9 cellular contexts compared by ENCODE assay signal in genomic region chr17:6940186-6940649, GRCh38. TPM values are rescaled to one million over a fixed set of nuclear protein-coding genes. Genes with fewer than 3 reads are reported as not detected.
DNase-seq lines count a peak whose midpoint lies in the region; ATAC-seq and TF ChIP-seq lines count a peak whose summit lies in the region.
"Had no signal": no experiment of that assay in that cellular context is flagged by ENCODE, and none has a peak within 500 bp of the region (broad histone marks: within the 10 kb centered on the region; RNA-seq: fewer than 3 reads in every experiment).

No MANE protein-coding gene starts in this region.

- no peak for TF ChIP-seq CTCF in CD8-positive, alpha-beta T cell (IDR thresholded peaks at IDR 0.05)
- TF ChIP-seq CTCF in osteoblast (IDR thresholded peaks at IDR 0.05; ENCODE audit: extremely low read depth, low read depth, low read length) (no peak), foreskin keratinocyte (conservative IDR thresholded peaks at IDR 0.05) (no peak)

- no peak for DNase-seq in CD8-positive, alpha-beta T cell
- DNase-seq in NCI-H2029 (lab: John Stamatoyannopoulos, UW) (peak; percentile 38), caudate nucleus (lab: John Stamatoyannopoulos, UW) (peak in 23 of 61 donors; percentile 0 to 38 (median 7)), osteoblast (ENCODE audit: insufficient read length, low spot score, missing footprints) (no peak), foreskin keratinocyte (no peak), NK-92 (lab: John Stamatoyannopoulos, UW; ENCODE audit: unreplicated experiment) (no peak), SKM-1 treated with dmso at 0.1 percent for 144 hours (lab: John Stamatoyannopoulos, UW; ENCODE audit: unreplicated experiment) (no peak)
- DNase-seq in stimulated activated CD4-positive, alpha-beta T cell treated with anti-CD3 and anti-CD28 coated beads, Interleukin-2, amount 100 ng/mL, for 48 hours = no peak
- DNase-seq: effector memory CD4-positive, alpha-beta T cell had no signal

- ATAC-seq in CD8-positive, alpha-beta T cell = peak; percentile 51
- ATAC-seq in foreskin keratinocyte = no peak

- no peaks in the 10 kb centered on the region for H3K9me3 ChIP-seq in CD8-positive, alpha-beta T cell (ENCODE audit: low read length)
- no peaks in the 10 kb centered on the region for H3K9me3 ChIP-seq in osteoblast (ENCODE audit: low read depth, low read length)

- H3K27ac ChIP-seq in CD8-positive, alpha-beta T cell (ENCODE audit: low read depth, low read length) = peak overlapping the region; percentile 27
- H3K27ac ChIP-seq in caudate nucleus (ENCODE audit: low read depth, low read length) = peak overlapping the region; percentile 36
- H3K27ac ChIP-seq in osteoblast (ENCODE audit: low read depth, low read length) = peak overlapping the region; percentile 51
- H3K27ac ChIP-seq in foreskin keratinocyte = no peak overlapping the region

- H3K27me3 Mint-ChIP-seq in CD8-positive, alpha-beta T cell (ENCODE audit: low read depth) = no peaks in the 10 kb centered on the region

- H3K36me3 Mint-ChIP-seq in CD8-positive, alpha-beta T cell = no peaks in the 10 kb centered on the region

- intact Hi-C loops in CD8-positive, alpha-beta T cell (cut with DNase I, micrococcal nuclease) = no loop called here

- no peaks in the 10 kb centered on the region for H3K4me1 ChIP-seq in CD8-positive, alpha-beta T cell (ENCODE audit: insufficient read depth, low read length)
- H3K4me1 ChIP-seq in osteoblast (ENCODE audit: insufficient read depth, low read length) (peaks cover 4% of the 10 kb centered on the region), foreskin keratinocyte (no peaks in the 10 kb centered on the region)

- POLR2A ChIA-PET in CD8-positive, alpha-beta T cell (lab: Charles Lee) = no interaction called here

- peaks cover 13% of the 10 kb centered on the region for H3K4me1 Mint-ChIP-seq in CD8-positive, alpha-beta T cell (ENCODE audit: low read depth)

- CTCF ChIA-PET in CD8-positive, alpha-beta T cell (lab: Charles Lee) = interaction anchor here (1.2 kb wide), 1 partner anchor 26 kb away, joined by 3 read pairs; no protein-coding TSS in a partner anchor

- H3K4me2 ChIP-seq in osteoblast (ENCODE audit: insufficient read depth, low read length) = peak overlapping the region; percentile 85

- H3K36me3 ChIP-seq in CD8-positive, alpha-beta T cell (ENCODE audit: insufficient read depth, low read length) = no peaks in the 10 kb centered on the region
- H3K36me3 ChIP-seq in osteoblast (ENCODE audit: insufficient read depth, low read length) = no peaks in the 10 kb centered on the region

- H3K27ac Mint-ChIP-seq in CD8-positive, alpha-beta T cell = no peak overlapping the region

- H3K4me3 ChIP-seq in CD8-positive, alpha-beta T cell (ENCODE audit: low read depth, low read length) = peak overlapping the region; percentile 39
- H3K4me3 ChIP-seq in osteoblast (ENCODE audit: insufficient read depth, low read length) = peak overlapping the region; percentile 71

- peak overlapping the region; percentile 51 for H3K4me3 Mint-ChIP-seq in CD8-positive, alpha-beta T cell

- peak overlapping the region; percentile 87 for H2AFZ ChIP-seq in osteoblast (ENCODE audit: low read length)

- H3K27me3 ChIP-seq in CD8-positive, alpha-beta T cell (ENCODE audit: insufficient read depth, low read length) = no peaks in the 10 kb centered on the region
- H3K27me3 ChIP-seq in osteoblast (ENCODE audit: insufficient read depth, low read length) (no peaks in the 10 kb centered on the region), foreskin keratinocyte (no peaks in the 10 kb centered on the region)

- H4K20me1 ChIP-seq in osteoblast (ENCODE audit: insufficient read depth, low read length) = no peaks in the 10 kb centered on the region

- no peaks in the 10 kb centered on the region for H3K79me2 ChIP-seq in osteoblast (ENCODE audit: insufficient read depth, low read length)

- H3K9me3 Mint-ChIP-seq in CD8-positive, alpha-beta T cell = no peaks in the 10 kb centered on the region

RNA-seq across cellular contexts. Expression of gene ALOX12, which starts 55.6 kb away (rescaled TPM):
- total RNA-seq in CD8-positive, alpha-beta T cell = not detected
- total RNA-seq in osteoblast (not detected in 2 replicates), foreskin keratinocyte (0.28 and 0.34 TPM in 2 replicates)
- 0.18 and 0.47 TPM in 2 replicates for polyA plus RNA-seq in foreskin keratinocyte
